28 cellular contexts compared by ENCODE assay signal in the genomic region with DNA sequence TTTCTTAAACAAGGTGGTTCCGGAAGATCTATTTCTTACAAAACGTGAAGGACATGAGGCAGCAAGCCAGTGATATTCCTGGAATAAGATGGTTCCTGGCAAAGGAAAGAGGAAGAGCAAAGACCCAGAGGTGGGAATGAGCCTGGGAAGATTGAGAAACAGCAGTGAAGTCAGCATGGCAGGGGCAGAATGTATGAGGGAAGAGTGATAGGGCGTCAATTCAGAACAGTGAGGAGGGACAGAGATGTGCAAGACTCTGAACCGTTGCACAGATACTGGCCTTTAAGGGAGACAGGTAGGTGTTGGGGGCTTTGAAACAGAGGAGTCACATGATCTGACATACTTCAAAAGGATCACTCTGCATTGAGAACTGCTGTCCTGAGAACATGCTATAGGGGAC.
A peak's percentile ranks its signal among the peaks of the same experiment; 100 is the strongest.
DNase-seq lines count a peak whose midpoint lies in the region; ATAC-seq, FAIRE-seq and TF ChIP-seq lines count a peak whose summit lies in the region.
"Had no signal": no experiment of that assay in that cellular context is flagged by ENCODE, and none has a peak within 500 bp of the region (broad histone marks: within the 10 kb centered on the region; RNA-seq: fewer than 3 reads in every experiment).

No MANE protein-coding gene starts in this region.

- H3K4me3 Mint-ChIP-seq in activated T-helper 17 cell treated with anti-CD3 and anti-CD28 coated beads, Interleukin-2, amount 50 U/mL, for 72 hours: no peak overlapping the region
- H3K4me3 Mint-ChIP-seq: CD14-positive monocyte; CD4-positive, alpha-beta memory T cell; CD4-positive, CD25-positive, alpha-beta regulatory T cell; CD8-positive, alpha-beta memory T cell had no signal

- H3K4me1 Mint-ChIP-seq in activated T-helper 17 cell treated with anti-CD3 and anti-CD28 coated beads, Interleukin-2, amount 50 U/mL, for 72 hours: no peaks in the 10 kb centered on the region
- H3K4me1 Mint-ChIP-seq: CD14-positive monocyte; CD4-positive, alpha-beta memory T cell; CD4-positive, CD25-positive, alpha-beta regulatory T cell; CD8-positive, alpha-beta memory T cell had no signal

- peak overlapping the region; percentile 88 for H3K27ac ChIP-seq in VCaP
- H3K27ac ChIP-seq: BLaER1 had no signal

- no peaks in the 10 kb centered on the region for H3K36me3 ChIP-seq in bronchial epithelial cell (ENCODE audit: control insufficient read depth, insufficient read depth, low read length)
- H3K36me3 ChIP-seq: BE2C, BLaER1 had no signal

- ATAC-seq in left lobe of liver (peak; percentile 57), HG03097 (IDR thresholded peaks at IDR 0.05; ENCODE audit: low FRiP score, unreplicated experiment) (no peak), GM18498 (IDR thresholded peaks at IDR 0.05; ENCODE audit: unreplicated experiment) (no peak)
- no peak for ATAC-seq in activated T-helper 17 cell treated with anti-CD3 and anti-CD28 coated beads, Interleukin-2, amount 50 U/mL, for 72 hours (replicated peaks)
- ATAC-seq: GM12878 had no signal

- H3K9me3 Mint-ChIP-seq in activated T-helper 17 cell treated with anti-CD3 and anti-CD28 coated beads, Interleukin-2, amount 50 U/mL, for 72 hours: peaks cover 15% of the 10 kb centered on the region

- TF ChIP-seq CTCF in VCaP (conservative IDR thresholded peaks at IDR 0.05) (no peak), bronchial epithelial cell (IDR thresholded peaks at IDR 0.05; ENCODE audit: insufficient read depth, low read length, severe bottlenecking) (no peak)

- DNase-seq in HTR-8/SVneo (ENCODE audit: insufficient read length, low spot score): no peak
- DNase-seq in bronchial epithelial cell (ENCODE audit: low read depth): no peak
- DNase-seq in left lobe of liver (ENCODE audit: low spot score): no peak
- DNase-seq: 8988T; ACHN; BE2C; C1 segment of cervical spinal cord; CD4-positive, alpha-beta memory T cell; CD4-positive, CD25-positive, alpha-beta regulatory T cell; CD8-positive, alpha-beta memory T cell; COR-L47; DMS 273 treated with DMSO at 0.1 percent for 48 hours; DMS153; DMS53; DMS79; DND-41; EL; GDM1 had no signal

- H3K27ac Mint-ChIP-seq in activated T-helper 17 cell treated with anti-CD3 and anti-CD28 coated beads, Interleukin-2, amount 50 U/mL, for 72 hours: no peak overlapping the region
- H3K27ac Mint-ChIP-seq: CD14-positive monocyte; CD4-positive, alpha-beta memory T cell; CD4-positive, CD25-positive, alpha-beta regulatory T cell; CD8-positive, alpha-beta memory T cell had no signal

- H3K36me3 Mint-ChIP-seq in activated T-helper 17 cell treated with anti-CD3 and anti-CD28 coated beads, Interleukin-2, amount 50 U/mL, for 72 hours (ENCODE audit: low read depth): no peaks in the 10 kb centered on the region
- H3K36me3 Mint-ChIP-seq: CD14-positive monocyte; CD4-positive, alpha-beta memory T cell; CD4-positive, CD25-positive, alpha-beta regulatory T cell; CD8-positive, alpha-beta memory T cell had no signal

- no peaks in the 10 kb centered on the region for H3K27me3 Mint-ChIP-seq in activated T-helper 17 cell treated with anti-CD3 and anti-CD28 coated beads, Interleukin-2, amount 50 U/mL, for 72 hours
- H3K27me3 Mint-ChIP-seq: CD4-positive, alpha-beta memory T cell; CD4-positive, CD25-positive, alpha-beta regulatory T cell; CD8-positive, alpha-beta memory T cell had no signal

- peak; percentile 62 for FAIRE-seq in HTR-8/SVneo (lab: Jason Lieb, UNC)
- peak; percentile 7 for FAIRE-seq in bronchial epithelial cell (lab: Jason Lieb, UNC)
- FAIRE-seq: A204.1, GM12878, GM12892, GM19239 had no signal

- no peaks in the 10 kb centered on the region for H3K27me3 ChIP-seq in bronchial epithelial cell (ENCODE audit: control insufficient read depth, insufficient read depth, low read length)
- H3K27me3 ChIP-seq: BE2C, BLaER1 had no signal

- H3K4me3 ChIP-seq in bronchial epithelial cell (ENCODE audit: low read depth, low read length): no peak overlapping the region
- H3K4me3 ChIP-seq: BLaER1, GM12878 had no signal
